Comparison of ENCODE assay signal across 33 cellular contexts in genomic region chr17:2656293-2656692, GRCh38. TPM values are rescaled to one million over a fixed set of nuclear protein-coding genes. Genes with fewer than 3 reads are reported as not detected.
A peak's percentile ranks its signal among the peaks of the same experiment; 100 is the strongest.
DNase-seq lines count a peak whose midpoint lies in the region; ATAC-seq, FAIRE-seq and TF ChIP-seq lines count a peak whose summit lies in the region.
"Had no signal": no experiment of that assay in that cellular context is flagged by ENCODE, and none has a peak within 500 bp of the region (broad histone marks: within the 10 kb centered on the region; RNA-seq: fewer than 3 reads in every experiment).

No MANE protein-coding gene starts in this region.

- no peak for DNase-seq in activated CD4-positive, CD25-positive, alpha-beta regulatory T cell (lab: John Stamatoyannopoulos, UW)
- DNase-seq in HFFc6 (no peak), endothelial cell of umbilical vein (ENCODE audit: low read depth, low spot score) (no peak), renal cortical epithelial cell (ENCODE audit: low read depth) (peak; percentile 10), HEK293T (ENCODE audit: extremely low spot score) (no peak)
- DNase-seq in activated CD8-positive, alpha-beta memory T cell treated with anti-CD3 and anti-CD28 coated beads, Interleukin-2, amount 50 U/mL, for 48 hours = no peak
- DNase-seq in effector memory CD4-positive, alpha-beta T cell = no peak
- DNase-seq: activated CD4-positive, alpha-beta T cell treated with anti-CD3 and anti-CD28 coated beads, Interleukin-2, amount 50 U/mL, for 48 hours; activated effector memory CD4-positive, alpha-beta T cell treated with anti-CD3 and anti-CD28 coated beads, Interleukin-2, amount 50 U/mL, for 16 hours; amygdala; effector CD4-positive, alpha-beta T cell; EL; foreskin fibroblast; left cardiac atrium; mammary epithelial cell; NCI-H2029; NCI-H226; SIG-M5; sigmoid colon; stimulated activated CD4-positive, alpha-beta T cell treated with anti-CD3 and anti-CD28 coated beads, Interleukin-4, amount 100 ng/mL, for 4 hours; stimulated activated naive B cell treated with anti-CD40 and anti-IgM and Interleukin-4, amounts not matched to agents 10 μg/mL and 1 μg/mL and 100 μg/mL, for 72 hours; SW 1271 had no signal

- H3K9me1 ChIP-seq in endothelial cell of umbilical vein (replicated peaks; ENCODE audit: control insufficient read depth, extremely low read depth, insufficient read depth, low read length) = no peaks in the 10 kb centered on the region

- H3K9me3 ChIP-seq in endothelial cell of umbilical vein (replicated peaks; ENCODE audit: control insufficient read depth, insufficient read depth, low read length) = no peaks in the 10 kb centered on the region
- no peaks in the 10 kb centered on the region for H3K9me3 ChIP-seq in effector memory CD4-positive, alpha-beta T cell (ENCODE audit: control insufficient read depth, low read length)
- H3K9me3 ChIP-seq: breast epithelium, sigmoid colon had no signal

- TF ChIP-seq CTCF in HFFc6 (IDR thresholded peaks at IDR 0.05) (no peak), endothelial cell of umbilical vein (IDR thresholded peaks at IDR 0.05; ENCODE audit: extremely low read depth in 1 of 2, insufficient read depth in 1 of 2, low read depth in 1 of 2, low read length in 2 of 2) (no peak)

- H3K27ac ChIP-seq in endothelial cell of umbilical vein (ENCODE audit: insufficient read depth, low read depth, low read length) = no peak overlapping the region
- H3K27ac ChIP-seq in effector memory CD4-positive, alpha-beta T cell (ENCODE audit: insufficient read depth, low read length, poor library complexity, severe bottlenecking) = no peak overlapping the region
- H3K27ac ChIP-seq: 22Rv1, breast epithelium, C4-2B, sigmoid colon had no signal

- CTCF ChIA-PET in endothelial cell of umbilical vein (lab: Charles Lee) = interaction anchor here (1.6 kb wide), 1 partner anchor 132 kb away, joined by 5 read pairs; no protein-coding TSS in a partner anchor
- CTCF ChIA-PET in HEK293T (lab: Yijun Ruan, JAX) = interaction anchor here (1.0 kb wide), 1 partner anchor 19 kb away, joined by 4 read pairs; no protein-coding TSS in a partner anchor

- peak overlapping the region; percentile 52 for H3K27ac Mint-ChIP-seq in HFFc6
- H3K27ac Mint-ChIP-seq: stimulated activated naive B cell treated with anti-CD40 and anti-IgM and Interleukin-4, amounts not matched to agents 10 μg/mL and 1 μg/mL and 100 μg/mL, for 72 hours had no signal

- H3K4me1 ChIP-seq in endothelial cell of umbilical vein (ENCODE audit: control insufficient read depth, extremely low read depth, insufficient read depth, low read length) = peaks cover 4% of the 10 kb centered on the region
- peaks cover 3% of the 10 kb centered on the region for H3K4me1 ChIP-seq in effector memory CD4-positive, alpha-beta T cell (ENCODE audit: control insufficient read depth, insufficient read depth, low read length, poor library complexity, severe bottlenecking)
- H3K4me1 ChIP-seq: breast epithelium had no signal

- peaks cover 0 to 2% of the 10 kb centered on the region in 2 experiments for H3K36me3 ChIP-seq in endothelial cell of umbilical vein (ENCODE audit: control insufficient read depth in 2 of 2, extremely low read depth in 1 of 2, insufficient read depth in 2 of 2, low read length in 2 of 2)
- H3K36me3 ChIP-seq in effector memory CD4-positive, alpha-beta T cell (ENCODE audit: control insufficient read depth, insufficient read depth, low read length) = no peaks in the 10 kb centered on the region
- H3K36me3 ChIP-seq: breast epithelium, sigmoid colon had no signal

- peaks cover 41% of the 10 kb centered on the region for H3K36me3 Mint-ChIP-seq in HFFc6 (ENCODE audit: low read depth)

- no peak overlapping the region for H3K4me2 ChIP-seq in endothelial cell of umbilical vein (ENCODE audit: insufficient read depth, low read length)

- no peak overlapping the region for H2AFZ ChIP-seq in endothelial cell of umbilical vein (ENCODE audit: low read depth, low read length)

- H3K27me3 ChIP-seq in endothelial cell of umbilical vein (ENCODE audit: control insufficient read depth in 2 of 2, insufficient read depth in 2 of 2, low read length in 2 of 2) = no peaks in the 10 kb centered on the region
- no peaks in the 10 kb centered on the region for H3K27me3 ChIP-seq in effector memory CD4-positive, alpha-beta T cell (replicated peaks; ENCODE audit: control insufficient read depth, insufficient read depth, low read length, poor library complexity, severe bottlenecking)
- H3K27me3 ChIP-seq: breast epithelium, sigmoid colon had no signal

- peak; percentile 60 to 65 for ATAC-seq in activated CD4-positive, CD25-positive, alpha-beta regulatory T cell treated with anti-CD3 and anti-CD28 coated beads, Interleukin-2, amount 50 U/mL, for 24 hours
- ATAC-seq: esophagus mucosa; left cardiac atrium; Panc1; stimulated activated naive B cell treated with anti-CD40 and anti-IgM and Interleukin-4, amounts not matched to agents 10 μg/mL and 1 μg/mL and 100 μg/mL, for 72 hours; WTC11 had no signal

- BruUV-seq in endothelial cell of umbilical vein (replicated peaks; lab: Mats Ljungman, UMichigan) = no TSS peak

- FAIRE-seq in endothelial cell of umbilical vein (lab: Jason Lieb, UNC) = no peak
- FAIRE-seq: colon, GM12892, H1 had no signal

- no peaks in the 10 kb centered on the region; the same call in 1 of the 2 replicates for H3K27me3 Mint-ChIP-seq in HFFc6 (ENCODE audit: insufficient read depth)
- H3K27me3 Mint-ChIP-seq: stimulated activated naive B cell treated with anti-CD40 and anti-IgM and Interleukin-4, amounts not matched to agents 10 μg/mL and 1 μg/mL and 100 μg/mL, for 72 hours had no signal

- H3K9ac ChIP-seq in endothelial cell of umbilical vein (replicated peaks; ENCODE audit: extremely low read depth, insufficient read depth, low read length) = no peak overlapping the region

- dilution Hi-C loops in endothelial cell of umbilical vein (cut with MboI; ENCODE audit: extremely low pct_ligation_motif_present, low sequenced_read_pairs) = no loop called here

- peaks cover 10% of the 10 kb centered on the region for H4K20me1 ChIP-seq in endothelial cell of umbilical vein (replicated peaks; ENCODE audit: control insufficient read depth, extremely low read depth, insufficient read depth, low read length)

- H3K4me3 Mint-ChIP-seq in HFFc6 = peak overlapping the region; percentile 11; the same call in 1 of the 2 replicates
- H3K4me3 Mint-ChIP-seq: neural crest cell; stimulated activated naive B cell treated with anti-CD40 and anti-IgM and Interleukin-4, amounts not matched to agents 10 μg/mL and 1 μg/mL and 100 μg/mL, for 72 hours; WTC11 had no signal

- POLR2A ChIA-PET in endothelial cell of umbilical vein (lab: Charles Lee) = no interaction called here
- POLR2A ChIA-PET in HEK293T (lab: Yijun Ruan, JAX) = no interaction called here

- TF ChIP-seq POLR2A in endothelial cell of umbilical vein (IDR thresholded peaks at IDR 0.05; ENCODE audit: low read depth, low read length) = no peak

- H3K4me1 Mint-ChIP-seq in HFFc6 (ENCODE audit: low read depth) = peaks cover 46% of the 10 kb centered on the region
- H3K4me1 Mint-ChIP-seq: WTC11 had no signal

- intact Hi-C loops in endothelial cell of umbilical vein (cut with micrococcal nuclease) = no loop called here

- no peaks in the 10 kb centered on the region for H3K9me3 Mint-ChIP-seq in HFFc6

- peaks cover 88% of the 10 kb centered on the region for H3K79me2 ChIP-seq in endothelial cell of umbilical vein (ENCODE audit: control insufficient read depth, insufficient read depth, low read length)

- no peak overlapping the region for H3K4me3 ChIP-seq in endothelial cell of umbilical vein (replicated peaks in 1 of 3; ENCODE audit: insufficient read depth in 1 of 3, low read depth in 1 of 3, low read length in 3 of 3)
- H3K4me3 ChIP-seq in effector memory CD4-positive, alpha-beta T cell (ENCODE audit: insufficient read depth, low read depth, low read length, poor library complexity, severe bottlenecking) = no peak overlapping the region
- H3K4me3 ChIP-seq: breast epithelium, sigmoid colon had no signal

TF ChIP-seq in endothelial cell of umbilical vein, 7 proteins besides CTCF, POLR2A, EP300 and RAD21:
- TF ChIP-seq FOS (IDR thresholded peaks at IDR 0.05; ENCODE audit: borderline replicate concordance, insufficient read depth, low read length) (peak; percentile 13), MAX (IDR thresholded peaks at IDR 0.05; ENCODE audit: insufficient read depth, insufficient read length) (no peak), JUN (IDR thresholded peaks at IDR 0.05; ENCODE audit: borderline replicate concordance, insufficient read depth, insufficient read length, low read depth) (no peak)
TF ChIP-seq in endothelial cell of umbilical vein: peak in this region for 1.

TF ChIP-seq in HEK293T, 16 proteins besides CTCF, POLR2A, EP300 and RAD21:
- TF ChIP-seq FOXM1 (IDR thresholded peaks at IDR 0.05; ENCODE audit: borderline replicate concordance) = no peak
- TF ChIP-seq LEF1 (IDR thresholded peaks at IDR 0.05; ENCODE audit: borderline replicate concordance) = no peak
- TF ChIP-seq FOXK2 (IDR thresholded peaks at IDR 0.05) = no peak
- TF ChIP-seq FOXA1 (IDR thresholded peaks at IDR 0.05) = no peak

RNA-seq across cellular contexts. Expression of gene CLUH, which starts 55.3 kb away (rescaled TPM):
- total RNA-seq in HFFc6 (2021; fragmentation: NEBNext Ultra II Directional; extraction: Animal tissue kit (Norgen Biotek cat#: 25700)) = 10 to 100 TPM; 42.7 to 62.9 (median 48.6) TPM
- total RNA-seq in endothelial cell of umbilical vein = 66.2 and 80.7 TPM in 2 replicates
- polyA plus RNA-seq in endothelial cell of umbilical vein = 33.8 and 49.8 TPM in 2 replicates
- 22.6 and 29.9 TPM in 2 replicates for polyA plus RNA-seq in endothelial cell of umbilical vein (2011; cell fraction: cytosol; rRNA removed)
- polyA plus RNA-seq in endothelial cell of umbilical vein (2011; cell fraction: nucleus; rRNA removed) = 168 and 174 TPM in 2 replicates
- polyA plus RNA-seq in endothelial cell of umbilical vein (2012) = 65.8 and 67.4 TPM in 2 replicates
- 29.4 and 30.1 TPM in 2 replicates for polyA minus RNA-seq in endothelial cell of umbilical vein
- polyA minus RNA-seq in endothelial cell of umbilical vein (2011; cell fraction: cytosol; rRNA and poly(A)+ RNA removed) = 36.4 TPM
- polyA minus RNA-seq in endothelial cell of umbilical vein (2011; cell fraction: nucleus; rRNA and poly(A)+ RNA removed) = 26.1 and 50.0 TPM in 2 replicates
- total RNA-seq in renal cortical epithelial cell = 55.4 and 115 TPM in 2 replicates
